1 cellular context compared by ENCODE assay signal in genomic region chr7:106283501-106283830, GRCh38.
TF ChIP-seq lines count a peak whose summit lies in the region.

No MANE protein-coding gene starts in this region.

TF ChIP-seq in K562, 482 proteins besides CTCF, POLR2A, EP300 and RAD21 (continued from another document):
- peak; percentile 54 for TF ChIP-seq MEIS2 (IDR thresholded peaks at IDR 0.05; ENCODE audit: partially characterized antibody)
- TF ChIP-seq ASH1L (IDR thresholded peaks at IDR 0.05; ENCODE audit: borderline replicate concordance, low read depth, partially characterized antibody): peak; percentile 37
- TF ChIP-seq ZNF318 (IDR thresholded peaks at IDR 0.05; ENCODE audit: borderline replicate concordance in 1 of 2, low read depth in 1 of 2): 0 out of 4 replicates have a peak, but pooled peaks of 1 of the 2 experiments have one; percentile 63
- 0 out of 4 replicates have a peak, but pooled peaks of 1 of the 2 experiments have one; percentile 53 for TF ChIP-seq ARNT (IDR thresholded peaks at IDR 0.05)
- no peak for TF ChIP-seq CGGBP1 (CRISPR knock-in tag; IDR thresholded peaks at IDR 0.05)
- TF ChIP-seq CEBPB (tag; IDR thresholded peaks at IDR 0.05): peak; percentile 85
- TF ChIP-seq ZBTB9 (CRISPR knock-in tag; IDR thresholded peaks at IDR 0.05): no peak
- no peak for TF ChIP-seq FOXM1 (IDR thresholded peaks at IDR 0.05; ENCODE audit: low read depth)
- TF ChIP-seq FOXM1 (CRISPR knock-in tag; IDR thresholded peaks at IDR 0.05; ENCODE audit: low read depth): no peak
- TF ChIP-seq ZBTB17 (CRISPR knock-in tag; IDR thresholded peaks at IDR 0.05): no peak
